Comparison of ENCODE assay signal across 18 cellular contexts in the genomic region with DNA sequence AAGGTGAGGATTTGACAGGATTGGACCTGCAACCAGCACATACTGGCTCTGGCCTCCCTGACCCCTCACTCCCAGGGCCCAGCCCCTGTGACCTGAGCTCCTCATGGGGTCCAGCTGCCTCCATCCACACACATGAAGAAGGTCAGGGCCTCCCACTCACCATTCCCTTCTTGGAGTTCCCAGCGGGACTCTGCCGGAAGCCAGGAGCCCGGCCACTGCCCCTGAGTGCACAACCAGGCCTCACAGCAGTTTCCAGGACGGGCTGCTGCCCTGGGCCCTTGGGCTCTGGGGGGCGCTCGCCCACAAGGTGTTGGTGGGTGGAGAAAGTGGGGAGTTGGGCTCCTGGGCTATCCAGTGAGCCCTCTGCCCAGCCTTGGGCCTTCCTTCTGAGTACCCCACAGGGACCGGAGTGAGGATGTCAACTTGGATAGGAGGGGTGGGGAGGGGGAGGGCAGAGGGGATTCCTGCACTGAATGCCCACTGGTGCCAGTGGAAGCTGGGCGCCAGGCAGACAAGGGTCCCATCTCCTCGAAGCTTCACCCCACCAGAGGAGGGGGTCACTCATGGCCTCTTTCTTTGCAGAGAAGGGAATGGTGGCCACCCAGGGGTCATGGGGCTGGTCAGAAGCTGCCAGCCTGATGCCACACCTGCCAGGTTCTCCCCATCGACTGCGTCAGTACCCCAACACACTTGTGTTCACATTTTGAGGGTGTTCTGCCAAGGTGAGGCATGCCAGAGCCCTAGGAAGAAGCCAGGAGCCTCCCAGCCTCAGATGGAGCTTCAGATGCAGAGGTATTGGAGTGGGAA.
DNase-seq lines count a peak whose midpoint lies in the region; ATAC-seq, FAIRE-seq and TF ChIP-seq lines count a peak whose summit lies in the region.
"Had no signal": no experiment of that assay in that cellular context is flagged by ENCODE, and none has a peak within 500 bp of the region (broad histone marks: within the 10 kb centered on the region; RNA-seq: fewer than 3 reads in every experiment).

No MANE protein-coding gene starts in this region.

- H3K4ac ChIP-seq in H9 (ENCODE audit: low read depth, low read length) (no peak overlapping the region), H1 (replicated peaks; ENCODE audit: insufficient read length, low read depth, low read length) (no peak overlapping the region)

- intact Hi-C loops in posterior vena cava (cut with DNase I): loop anchor here in 1 of 2 donors (5.0 kb wide), 1 partner anchor 286 kb away; no protein-coding TSS in a partner anchor

- no peak overlapping the region for H2BK15ac ChIP-seq in H9 (ENCODE audit: low read depth, low read length)
- H2BK15ac ChIP-seq in H1 (ENCODE audit: low read length): no peak overlapping the region

- H2BK20ac ChIP-seq in H9 (ENCODE audit: low read depth, low read length, poor library complexity, severe bottlenecking) (no peak overlapping the region), H1 (ENCODE audit: low read length) (no peak overlapping the region)

- no peaks in the 10 kb centered on the region for H3K9me3 ChIP-seq in H9 (ENCODE audit: control insufficient read depth, low read depth, low read length)
- H3K9me3 ChIP-seq in H1 (ENCODE audit: insufficient read depth in 2 of 2, low read depth in 1 of 2, low read length in 1 of 2): no peaks in the 10 kb centered on the region
- H3K9me3 ChIP-seq: Caco-2, ovary had no signal

- H3K27ac ChIP-seq in H9 (ENCODE audit: insufficient read length, low read depth, low read length): no peak overlapping the region
- H3K27ac ChIP-seq in H1 (ENCODE audit: low read depth, low read length): no peak overlapping the region
- H3K27ac ChIP-seq: ovary had no signal

- H3K9ac ChIP-seq in H9 (ENCODE audit: extremely low read depth, insufficient read length, low read length): no peak overlapping the region
- no peak overlapping the region for H3K9ac ChIP-seq in H1 (replicated peaks in 1 of 4; ENCODE audit: extremely low read depth in 1 of 4, low read depth in 3 of 4, low read length in 3 of 4)

- no peaks in the 10 kb centered on the region for H3K36me3 ChIP-seq in H1 (ENCODE audit: control insufficient read depth in 2 of 4, insufficient read depth in 4 of 4, low read length in 3 of 4)
- H3K36me3 ChIP-seq: ovary had no signal

- no peak overlapping the region for H3K14ac ChIP-seq in H9 (ENCODE audit: insufficient read depth, low read length)
- H3K14ac ChIP-seq in H1 (ENCODE audit: insufficient read length): no peak overlapping the region

- H3K4me2 ChIP-seq in H9 (ENCODE audit: insufficient read depth, insufficient read length, low read length): no peak overlapping the region
- no peak overlapping the region for H3K4me2 ChIP-seq in H1 (ENCODE audit: insufficient read depth in 1 of 2, low read depth in 2 of 2, low read length in 2 of 2)

- H4K8ac ChIP-seq in H9 (replicated peaks; ENCODE audit: insufficient read length, low read depth, low read length): no peak overlapping the region
- no peak overlapping the region for H4K8ac ChIP-seq in H1 (ENCODE audit: extremely low read depth, insufficient read depth, low read length)

- H3K27me3 ChIP-seq in H9 (ENCODE audit: insufficient read depth, low read length): no peaks in the 10 kb centered on the region
- 0 out of 7 replicates have a peak, but pooled peaks cover 0 to 2% (median 0%) of the 10 kb centered on the region in 4 experiments for H3K27me3 ChIP-seq in H1 (replicated peaks in 1 of 4; ENCODE audit: control insufficient read depth in 3 of 4, extremely low read depth in 1 of 4, insufficient read depth in 3 of 4, low read length in 3 of 4)
- H3K27me3 ChIP-seq: ovary had no signal

- no peak overlapping the region for H2AK5ac ChIP-seq in H9 (ENCODE audit: insufficient read length, low read length)
- no peak overlapping the region for H2AK5ac ChIP-seq in H1 (ENCODE audit: low read depth, low read length)

- H3K23ac ChIP-seq in H9 (ENCODE audit: insufficient read length, low read depth, low read length) (no peak overlapping the region), H1 (ENCODE audit: insufficient read length) (no peak overlapping the region)

- ATAC-seq in GM21717 (IDR thresholded peaks at IDR 0.05; ENCODE audit: unreplicated experiment): no peak
- ATAC-seq: HCT116 had no signal

- WGBS in H9 (ENCODE audit: extremely low coverage, insufficient read length, low lambda C conversion rate): no CpG with 5 or more reads among the region's 11 CpGs
- 72% methylated on average over 6 of the region's 11 CpGs; no CpG with 5 or more reads in 1 of the 2 experiments for WGBS in H1 (ENCODE audit: extremely low coverage in 1 of 2, insufficient coverage in 1 of 2, insufficient read length in 1 of 2, insufficient replicate concordance in 2 of 2, low coverage in 1 of 2, low lambda C conversion rate in 2 of 2, missing lambda C conversion rate in 1 of 2), 2 experiments

- H3T11ph ChIP-seq in H9 (ENCODE audit: low read length): no peak overlapping the region

- H3K56ac ChIP-seq in H9 (ENCODE audit: insufficient read length, low read depth, low read length): no peak overlapping the region
- no peak overlapping the region for H3K56ac ChIP-seq in H1 (replicated peaks; ENCODE audit: insufficient read length, low read depth, low read length)

- DNase-seq in D721Med (ENCODE audit: insufficient read length, low spot score) (peak; percentile 13), H9 (peak; percentile 25), H1 (ENCODE audit: low read depth in 1 of 2, low spot score in 2 of 2) (peak in 1 of 2 experiments; percentile 45), posterior vena cava (ENCODE audit: low spot score) (peak; percentile 78), A172 (ENCODE audit: low spot score) (no peak), MV-4-11 (lab: John Stamatoyannopoulos, UW) (no peak)
- DNase-seq: activated naive CD4-positive, alpha-beta T cell; KBM-7; NCI-H2081 treated with DMSO at 0.1 percent for 48 hours; NCI-H526 treated with DMSO at 0.1 percent for 48 hours; SHP77 treated with DMSO at 0.1 percent for 48 hours; stimulated activated CD4-positive, alpha-beta T cell treated with anti-CD3 and anti-CD28 coated beads, Interleukin-2, amount 100 ng/mL, for 48 hours; T-helper 1 cell had no signal

- no peaks in the 10 kb centered on the region for H3K4me1 ChIP-seq in H9 (ENCODE audit: insufficient read depth, low read length)
- H3K4me1 ChIP-seq in H1 (replicated peaks in 1 of 4; ENCODE audit: control insufficient read depth in 3 of 4, insufficient read depth in 4 of 4, low read length in 3 of 4): no peaks in the 10 kb centered on the region
- H3K4me1 ChIP-seq: Caco-2 had no signal

- H2AFZ ChIP-seq in H9 (ENCODE audit: low read length) (no peak overlapping the region), H1 (ENCODE audit: low read length) (no peak overlapping the region)

- no peak for TF ChIP-seq EP300 in H1 (IDR thresholded peaks at IDR 0.05; ENCODE audit: borderline replicate concordance in 1 of 2, low read depth in 2 of 2, low read length in 2 of 2)

- no peak overlapping the region for H2BK5ac ChIP-seq in H9 (ENCODE audit: insufficient read length, low read length)
- no peak overlapping the region for H2BK5ac ChIP-seq in H1 (ENCODE audit: low read depth, low read length)

- no peaks in the 10 kb centered on the region; a peak in 2 of 5 replicates for H3K9me3 Mint-ChIP-seq in H9

- no peaks in the 10 kb centered on the region for H3K23me2 ChIP-seq in H9 (ENCODE audit: insufficient read length, low read depth, low read length, poor library complexity, severe bottlenecking)
- peaks cover 6% of the 10 kb centered on the region for H3K23me2 ChIP-seq in H1 (ENCODE audit: low read depth, low read length)

- H3K18ac ChIP-seq in H9 (ENCODE audit: insufficient read length, low read depth, low read length) (no peak overlapping the region), H1 (ENCODE audit: extremely low read depth, low read length) (no peak overlapping the region)

- no peaks in the 10 kb centered on the region for H3K79me1 ChIP-seq in H9 (ENCODE audit: insufficient read depth, low read depth, low read length, poor library complexity, severe bottlenecking)
- no peaks in the 10 kb centered on the region for H3K79me1 ChIP-seq in H1 (ENCODE audit: low read depth, low read length)

- H3K4me3 Mint-ChIP-seq in H9: no peak overlapping the region
- H3K4me3 Mint-ChIP-seq: B cell had no signal

- peak; percentile 16 to 41; a peak in 2 of 4 replicates for TF ChIP-seq RAD21 in H1 (IDR thresholded peaks at IDR 0.05 in 1 of 2, conservative IDR thresholded peaks at IDR 0.05 in 1 of 2; ENCODE audit: low read depth in 2 of 2, low read length in 2 of 2)

- POLR2A ChIA-PET in H1 (lab: Charles Lee; ENCODE audit: partially characterized antibody): no interaction called here

- TF ChIP-seq CTCF in D721Med (IDR thresholded peaks at IDR 0.05; ENCODE audit: insufficient read depth, missing control alignments) (no peak), H9 (conservative IDR thresholded peaks at IDR 0.05) (no peak), H1 (IDR thresholded peaks at IDR 0.05; ENCODE audit: control extremely low read depth in 1 of 3, insufficient read depth in 1 of 3, low read depth in 1 of 3, low read length in 3 of 3) (no peak)

- H3K79me2 ChIP-seq in H9 (ENCODE audit: insufficient read depth, low read length) (no peaks in the 10 kb centered on the region), H1 (ENCODE audit: control insufficient read depth in 1 of 2, insufficient read depth in 2 of 2, low read length in 2 of 2) (no peaks in the 10 kb centered on the region)

- no peak for FAIRE-seq in D721Med (lab: Jason Lieb, UNC)
- FAIRE-seq in H1 (lab: Jason Lieb, UNC): no peak

- H3K36me3 Mint-ChIP-seq in H9 (ENCODE audit: insufficient read depth in 1 of 3, low read depth in 3 of 3): no peaks in the 10 kb centered on the region

- H4K20me1 ChIP-seq in H9 (ENCODE audit: control insufficient read depth, insufficient read depth, insufficient read length) (no peaks in the 10 kb centered on the region), H1 (replicated peaks in 1 of 2; ENCODE audit: control insufficient read depth in 1 of 2, insufficient read depth in 2 of 2, low read length in 2 of 2) (peaks cover 0 to 5% of the 10 kb centered on the region in 2 experiments)

- TF ChIP-seq POLR2A in H1 (IDR thresholded peaks at IDR 0.05; ENCODE audit: control extremely low read depth in 1 of 2, low read depth in 2 of 2, low read length in 2 of 2): no peak

- CTCF ChIA-PET in H1 (lab: Charles Lee; ENCODE audit: partially characterized antibody): interaction anchor here (0.9 to 13.8 kb wide), 12 partner anchors 8 to 314 kb away, joined by 3 to 180 read pairs (median 9); no protein-coding TSS in a partner anchor

- peaks cover 8 to 9% of the 10 kb centered on the region in 2 experiments for H3K4me1 Mint-ChIP-seq in H9
- H3K4me1 Mint-ChIP-seq: B cell had no signal

- H3K4me3 ChIP-seq in H1 (ENCODE audit: extremely low read depth in 1 of 4, insufficient read depth in 2 of 4, low read depth in 3 of 4, low read length in 4 of 4): no peak overlapping the region
- H3K4me3 ChIP-seq: ovary had no signal

- H3K27ac Mint-ChIP-seq in H9: no peak overlapping the region
- H3K27ac Mint-ChIP-seq: B cell had no signal

- no peak overlapping the region for H4K5ac ChIP-seq in H9 (ENCODE audit: insufficient read length, low read depth, low read length)
- no peak overlapping the region for H4K5ac ChIP-seq in H1 (ENCODE audit: insufficient read length, low read depth, low read length)

- H4K91ac ChIP-seq in H9 (ENCODE audit: insufficient read length, low read depth, low read length) (no peak overlapping the region), H1 (replicated peaks; ENCODE audit: insufficient read length, low read length) (no peak overlapping the region)

- peaks cover 1% of the 10 kb centered on the region; the same call in 1 of the 2 replicates for H3K27me3 Mint-ChIP-seq in H9 (ENCODE audit: low read depth)

- H2BK12ac ChIP-seq in H9 (ENCODE audit: insufficient read length, low read depth, low read length) (no peak overlapping the region), H1 (ENCODE audit: low read depth, low read length) (no peak overlapping the region)

- H2BK120ac ChIP-seq in H9 (ENCODE audit: low read depth, low read length, poor library complexity, severe bottlenecking) (no peak overlapping the region), H1 (replicated peaks; ENCODE audit: low read depth, low read length) (no peak overlapping the region)

Comparison
In these comparisons a context has a peak if more than half of its experiments do, and no peak if none do; other contexts are left out.
1. DNase-seq: peak in D721Med (single experiment), H9 (single experiment) and posterior vena cava (single experiment); none in A172 (single experiment) and MV-4-11 (single experiment).